ENCODE assay signal across 8 cellular contexts in genomic region chr19:18160441-18160791, GRCh38. TPM values are rescaled to one million over a fixed set of nuclear protein-coding genes. Genes with fewer than 3 reads are reported as not detected.
DNase-seq lines count a peak whose midpoint lies in the region; ATAC-seq and TF ChIP-seq lines count a peak whose summit lies in the region.
"Had no signal": no experiment of that assay in that cellular context is flagged by ENCODE, and none has a peak within 500 bp of the region (broad histone marks: within the 10 kb centered on the region; RNA-seq: fewer than 3 reads in every experiment).

No MANE protein-coding gene starts in this region.

- H3K36me3 ChIP-seq in GM06990 (ENCODE audit: control insufficient read depth, insufficient read depth, low read length) (peaks cover 13% of the 10 kb centered on the region), OCI-LY3 (replicated peaks; ENCODE audit: low read depth, low read length) (peaks cover 26% of the 10 kb centered on the region)
- H3K36me3 ChIP-seq: neutrophil had no signal

- no peaks in the 10 kb centered on the region for H4K20me1 ChIP-seq in OCI-LY3 (ENCODE audit: insufficient read depth, low read length)

- no peaks in the 10 kb centered on the region for H3K27me3 ChIP-seq in GM06990 (replicated peaks; ENCODE audit: control insufficient read depth, insufficient read depth, low read length)
- no peaks in the 10 kb centered on the region for H3K27me3 ChIP-seq in OCI-LY3 (ENCODE audit: low read depth, low read length)
- no peaks in the 10 kb centered on the region for H3K27me3 ChIP-seq in dorsolateral prefrontal cortex
- H3K27me3 ChIP-seq: neutrophil had no signal

- H3K4me3 ChIP-seq in GM06990 (replicated peaks; ENCODE audit: low read depth, low read length) (peak overlapping the region; percentile 53), OCI-LY3 (ENCODE audit: low read length) (peak overlapping the region; percentile 78), dorsolateral prefrontal cortex (peak overlapping the region in 36 of 59 donors; percentile 36 to 66 (median 54))

- intact Hi-C loops in dorsolateral prefrontal cortex (cut with DNase I), result loop anchor here (5.0 kb wide), 1 partner anchor 48 kb away; no protein-coding TSS in a partner anchor

- peak overlapping the region; percentile 94 for H3K4me2 ChIP-seq in OCI-LY3 (ENCODE audit: low read length)

- H3K79me2 ChIP-seq in OCI-LY3 (ENCODE audit: low read length), result no peaks in the 10 kb centered on the region

- no peak overlapping the region for H2AFZ ChIP-seq in OCI-LY3 (ENCODE audit: low read depth, low read length)

- ATAC-seq in GM19463 (IDR thresholded peaks at IDR 0.05; ENCODE audit: unreplicated experiment) (no peak), HG03175 (IDR thresholded peaks at IDR 0.05; ENCODE audit: unreplicated experiment) (no peak)

- no peak overlapping the region for H3K27ac ChIP-seq in OCI-LY3 (ENCODE audit: low read length)
- peak overlapping the region in 57 of 59 donors; percentile 15 to 95 (median 84) for H3K27ac ChIP-seq in dorsolateral prefrontal cortex

- no peak for DNase-seq in GM06990 (ENCODE audit: extremely low read depth, insufficient read length)
- DNase-seq in dorsolateral prefrontal cortex, result no peak
- peak; percentile 37 for DNase-seq in stimulated activated CD8-positive, alpha-beta memory T cell treated with anti-CD3 and anti-CD28 coated beads, Interleukin-4, amount 100 ng/mL, for 48 hours
- no peak for DNase-seq in occipital lobe (lab: John Stamatoyannopoulos, UW)

- H3K9me3 ChIP-seq in OCI-LY3 (ENCODE audit: insufficient read depth, low read length), result no peaks in the 10 kb centered on the region
- H3K9me3 ChIP-seq: neutrophil had no signal

- H3K4me1 ChIP-seq in OCI-LY3 (ENCODE audit: low read length), result peaks cover 10% of the 10 kb centered on the region

- peak overlapping the region; percentile 82 for H3K9ac ChIP-seq in OCI-LY3 (ENCODE audit: low read length)

- no peak for TF ChIP-seq CTCF in GM06990 (IDR thresholded peaks at IDR 0.05; ENCODE audit: insufficient read depth, low read length, poor library complexity, severe bottlenecking)
- TF ChIP-seq CTCF in OCI-LY3 (IDR thresholded peaks at IDR 0.05; ENCODE audit: low read depth, low read length), result no peak
- TF ChIP-seq CTCF in dorsolateral prefrontal cortex (IDR thresholded peaks at IDR 0.05 in 54 of 56, conservative IDR thresholded peaks at IDR 0.05 in 2 of 56; ENCODE audit: low read depth in 1 of 56, partially characterized antibody in 56 of 56), result no peak

RNA-seq across cellular contexts. Expression of gene PIK3R2, which starts 7.5 kb away (rescaled TPM):
- total RNA-seq in dorsolateral prefrontal cortex, result 10 to 100 TPM; 32.9 to 92.3 (median 63.4) TPM
- 43.5 TPM for total RNA-seq in occipital lobe

RNA-seq across cellular contexts. Expression of gene IFI30, which starts 13.2 kb away (rescaled TPM):
- total RNA-seq in dorsolateral prefrontal cortex, result 10 to 100 TPM in 35 of 120 experiments, 1 to 10 TPM in 68, under 1 TPM in 9, not detected in 8; 0.30 to 75.4 (median 7.3) TPM
- 0.62 TPM for total RNA-seq in occipital lobe

RNA-seq across cellular contexts. Expression of gene MPV17L2, which starts 32.6 kb away (rescaled TPM):
- 10 to 100 TPM in 12 of 120 experiments, 1 to 10 TPM in 108; 3.8 to 12.2 (median 7.5) TPM for total RNA-seq in dorsolateral prefrontal cortex
- 7.8 TPM for total RNA-seq in occipital lobe

RNA-seq across cellular contexts. Expression of gene RAB3A, which starts 43.4 kb away (rescaled TPM):
- total RNA-seq in dorsolateral prefrontal cortex, result 100 to 1,000 TPM; 110 to 560 (median 402) TPM
- 50.4 TPM for total RNA-seq in occipital lobe
